ENCODE assay signal across 12 cellular contexts in genomic region chr18:58208207-58208944, GRCh38.
DNase-seq lines count a peak whose midpoint lies in the region; ATAC-seq and TF ChIP-seq lines count a peak whose summit lies in the region.
"Had no signal": no experiment of that assay in that cellular context is flagged by ENCODE, and none has a peak within 500 bp of the region (broad histone marks: within the 10 kb centered on the region; RNA-seq: fewer than 3 reads in every experiment).

No MANE protein-coding gene starts in this region.

- peaks cover 60% of the 10 kb centered on the region for H3K4me1 ChIP-seq in DOHH2 (ENCODE audit: control insufficient read depth, low read length)
- H3K4me1 ChIP-seq in Panc1 (ENCODE audit: control insufficient read depth, insufficient read depth, low read length) = peaks cover 10% of the 10 kb centered on the region
- H3K4me1 ChIP-seq: testis had no signal

- no peaks in the 10 kb centered on the region for H3K27me3 ChIP-seq in DOHH2 (ENCODE audit: control insufficient read depth, low read length)
- H3K27me3 ChIP-seq in Panc1 (ENCODE audit: control insufficient read depth, insufficient read depth, low read length) = no peaks in the 10 kb centered on the region
- H3K27me3 ChIP-seq: testis had no signal

- H3K27ac ChIP-seq in DOHH2 (ENCODE audit: low read depth, low read length) (peak overlapping the region; percentile 80), Panc1 (ENCODE audit: low read length) (no peak overlapping the region; the same call in 1 of the 2 replicates)
- H3K27ac ChIP-seq: testis had no signal

- no peak for TF ChIP-seq CTCF in DOHH2 (IDR thresholded peaks at IDR 0.05; ENCODE audit: low read depth, low read length, poor library complexity, severe bottlenecking)
- no peak for TF ChIP-seq CTCF in Panc1 (IDR thresholded peaks at IDR 0.05)
- TF ChIP-seq CTCF in glutamatergic neuron (IDR thresholded peaks at IDR 0.05; ENCODE audit: partially characterized antibody, unreplicated experiment) = no peak

- no peaks in the 10 kb centered on the region for H3K36me3 ChIP-seq in DOHH2 (ENCODE audit: control insufficient read depth, low read length)
- H3K36me3 ChIP-seq in Panc1 (ENCODE audit: control insufficient read depth, insufficient read depth, low read length) = no peaks in the 10 kb centered on the region

- no peaks in the 10 kb centered on the region for H3K9me3 ChIP-seq in DOHH2 (ENCODE audit: control insufficient read depth, insufficient read depth, low read length)
- H3K9me3 ChIP-seq in Panc1 (ENCODE audit: control insufficient read depth, insufficient read depth, low read depth, low read length) = no peaks in the 10 kb centered on the region
- H3K9me3 ChIP-seq: testis had no signal

- H4K20me1 ChIP-seq in DOHH2 (ENCODE audit: control insufficient read depth, insufficient read depth, low read depth, low read length) = no peaks in the 10 kb centered on the region

- intact Hi-C loops in Panc1 (cut with micrococcal nuclease; ENCODE audit: unreplicated experiment) = no loop called here

- CTCF ChIA-PET in Panc1 (lab: Charles Lee) = interaction anchor here (0.6 kb wide), 1 partner anchor 162 kb away, joined by 5 read pairs; no protein-coding TSS in a partner anchor

- BruUV-seq in Panc1 (replicated peaks; lab: Mats Ljungman, UMichigan) = no TSS peak

- peaks cover 31% of the 10 kb centered on the region for H3K4me1 Mint-ChIP-seq in glutamatergic neuron (ENCODE audit: low read depth, unreplicated experiment)

- no peaks in the 10 kb centered on the region for H3K9me2 ChIP-seq in DOHH2 (replicated peaks; ENCODE audit: control insufficient read depth, low read length)

- peaks cover 4% of the 10 kb centered on the region for H3K9me3 Mint-ChIP-seq in glutamatergic neuron (ENCODE audit: unreplicated experiment)

- H3K27me3 Mint-ChIP-seq in glutamatergic neuron (ENCODE audit: unreplicated experiment) = peaks cover 5% of the 10 kb centered on the region

- POLR2A ChIA-PET in Panc1 (lab: Charles Lee) = no interaction called here

- peak overlapping the region; percentile 65 for H3K4me2 ChIP-seq in DOHH2 (ENCODE audit: low read length)

- in situ Hi-C loops in Panc1 (cut with HindIII; ENCODE audit: low pct_unique_long_range_greater_than_20kb, low sequenced_read_pairs) = no loop called here

- H3K4me3 ChIP-seq in DOHH2 (ENCODE audit: low read length) = peak overlapping the region; percentile 54
- H3K4me3 ChIP-seq in Panc1 (ENCODE audit: low read depth in 2 of 2, low read length in 2 of 2) = no peak overlapping the region
- H3K4me3 ChIP-seq: testis had no signal

- peaks cover 21% of the 10 kb centered on the region for H3F3A ChIP-seq in DOHH2 (ENCODE audit: control insufficient read depth, insufficient read depth)

- ATAC-seq in Panc1 (peak; percentile 56; the same call in 1 of the 2 replicates), GM18498 (IDR thresholded peaks at IDR 0.05; ENCODE audit: unreplicated experiment) (no peak)

- no peak overlapping the region for H3K4me3 Mint-ChIP-seq in glutamatergic neuron (ENCODE audit: unreplicated experiment)

- no peak for DNase-seq in Panc1 (ENCODE audit: low read depth, low spot score)
- no peak for DNase-seq in glutamatergic neuron
- DNase-seq in renal cortical epithelial cell (ENCODE audit: low read depth) = peak; percentile 87
- DNase-seq in HT-29 (ENCODE audit: low spot score) = no peak
- no peak for DNase-seq in activated effector memory CD4-positive, alpha-beta T cell treated with anti-CD3 and anti-CD28 coated beads, Interleukin-2, amount 50 U/mL, for 16 hours
- DNase-seq in NCI-H526 (lab: John Stamatoyannopoulos, UW) = no peak
- DNase-seq: activated T-cell treated with anti-CD3 and anti-CD28 coated beads, Interleukin-2, amount 50 U/mL, for 1 hour; DND-41; H7; testis had no signal

- peaks cover 39% of the 10 kb centered on the region for H3K79me2 ChIP-seq in DOHH2 (ENCODE audit: control insufficient read depth, low read length)

- H3K36me3 Mint-ChIP-seq in glutamatergic neuron (ENCODE audit: unreplicated experiment) = no peaks in the 10 kb centered on the region

- H3K27ac Mint-ChIP-seq in glutamatergic neuron (ENCODE audit: unreplicated experiment) = peak overlapping the region; percentile 69
